ENCODE assay signal across 27 cellular contexts in genomic region chr3:50512131-50512530, GRCh38. TPM values are rescaled to one million over a fixed set of nuclear protein-coding genes. Genes with fewer than 3 reads are reported as not detected.
"Had no signal": no experiment of that assay in that cellular context is flagged by ENCODE, and none has a peak within 500 bp of the region (broad histone marks: within the 10 kb centered on the region; RNA-seq: fewer than 3 reads in every experiment).

No MANE protein-coding gene starts in this region.

- H3K27ac ChIP-seq: esophagus muscularis mucosa, foreskin keratinocyte, heart right ventricle, lower lobe of right lung, psoas muscle, skin epidermis, spleen, testis, tibial artery had no signal

- H3K27me3 ChIP-seq: esophagus muscularis mucosa, heart right ventricle, spleen, testis had no signal

- H3K36me3 ChIP-seq: esophagus muscularis mucosa, heart right ventricle, lower lobe of right lung, spleen, tibial artery had no signal

- H3K4me1 ChIP-seq: foreskin keratinocyte, psoas muscle had no signal

- DNase-seq: effector CD8-positive, alpha-beta T cell; endodermal cell; foreskin keratinocyte; glutamatergic neuron; heart right ventricle; hippocampal formation; left cardiac atrium; left ventricle myocardium superior; lower lobe of right lung; naive thymus-derived CD8-positive, alpha-beta T cell; nephron progenitor cell; nucleus accumbens; posterior cingulate gyrus; psoas muscle; right cardiac atrium; spleen; stimulated activated CD4-positive, alpha-beta T cell treated with anti-CD3 and anti-CD28 coated beads, Interleukin-4, amount 100 ng/mL, for 4 hours; stimulated activated naive CD8-positive, alpha-beta T cell treated with anti-CD3 and anti-CD28 coated beads, Interleukin-15, Interleukin-2, amounts not matched to agents 100 U/mL and 50 U/mL, for 24 hours; substantia nigra; testis; tibial artery had no signal

- H3K9me3 ChIP-seq: esophagus muscularis mucosa, heart right ventricle, lower lobe of right lung, psoas muscle, spleen, testis, tibial artery had no signal

- H3K4me3 ChIP-seq: esophagus muscularis mucosa, heart right ventricle, lower lobe of right lung, psoas muscle, skin epidermis, spleen, testis, tibial artery had no signal

RNA-seq across cellular contexts. Expression of gene CACNA2D2, which starts 8.7 kb away (rescaled TPM):
- total RNA-seq: endothelial cell of umbilical vein, epithelial cell of proximal tubule, fibroblast of lung, myocyte had no signal
